Comparison of ENCODE assay signal across 8 cellular contexts in genomic region chr17:17972952-17973254, GRCh38. TPM values are rescaled to one million over a fixed set of nuclear protein-coding genes. Genes with fewer than 3 reads are reported as not detected.
DNase-seq lines count a peak whose midpoint lies in the region; ATAC-seq and TF ChIP-seq lines count a peak whose summit lies in the region.

No MANE protein-coding gene starts in this region.

- intact Hi-C loops in CD4-positive, alpha-beta memory T cell (cut with micrococcal nuclease) = loop anchor here (1.0 kb wide), 8 partner anchors 15 to 382 kb away; partner anchors contain the start of genes ALKBH5, ATPAF2, DRG2 and GID4

- no peaks in the 10 kb centered on the region for H3K79me2 ChIP-seq in OCI-LY1 (ENCODE audit: insufficient read depth, low read length)
- H3K79me2 ChIP-seq in osteoblast (ENCODE audit: insufficient read depth, low read length) = peaks cover 42% of the 10 kb centered on the region

- 8 to 9% methylated on average over 13 of the region's 13 CpGs for WGBS in endodermal cell (ENCODE audit: insufficient coverage in 1 of 2, insufficient read length in 1 of 2), 2 experiments

- TF ChIP-seq CTCF in OCI-LY1 (IDR thresholded peaks at IDR 0.05; ENCODE audit: low read length) (no peak), endodermal cell (conservative IDR thresholded peaks at IDR 0.05) (no peak), osteoblast (IDR thresholded peaks at IDR 0.05; ENCODE audit: extremely low read depth, low read depth, low read length) (no peak)

- H3K4me1 ChIP-seq in CD4-positive, alpha-beta memory T cell (ENCODE audit: insufficient read depth, low read length) = peaks cover 25% of the 10 kb centered on the region
- peaks cover 16% of the 10 kb centered on the region for H3K4me1 ChIP-seq in OCI-LY1 (ENCODE audit: insufficient read depth, low read length, severe bottlenecking)
- H3K4me1 ChIP-seq in endodermal cell (ENCODE audit: control insufficient read depth, insufficient read depth, low read length) = no peaks in the 10 kb centered on the region
- peaks cover 17% of the 10 kb centered on the region for H3K4me1 ChIP-seq in osteoblast (ENCODE audit: insufficient read depth, low read length)

- no peaks in the 10 kb centered on the region for H3K9me2 ChIP-seq in OCI-LY1 (ENCODE audit: low read depth, low read length)

- H3K27ac Mint-ChIP-seq in CD4-positive, alpha-beta memory T cell = peak overlapping the region; percentile 87 to 98 (median 95)
- peak overlapping the region; percentile 87 for H3K27ac Mint-ChIP-seq in endodermal cell

- H3K4me2 ChIP-seq in OCI-LY1 (ENCODE audit: low read length) (peak overlapping the region; percentile 69), osteoblast (ENCODE audit: insufficient read depth, low read length) (peak overlapping the region; percentile 90)

- no peak for DNase-seq in CD4-positive, alpha-beta memory T cell
- DNase-seq in endodermal cell (no peak), osteoblast (ENCODE audit: insufficient read length, low spot score, missing footprints) (no peak), COLO829 (ENCODE audit: low spot score) (no peak)
- no peak for DNase-seq in stimulated activated CD4-positive, alpha-beta T cell treated with anti-CD3 and anti-CD28 coated beads, Interleukin-4, amount 100 ng/mL, for 1 hour

- H3K36me3 Mint-ChIP-seq in CD4-positive, alpha-beta memory T cell = peaks cover 0 to 4% of the 10 kb centered on the region in 2 donors
- H3K36me3 Mint-ChIP-seq in endodermal cell (ENCODE audit: low read depth) = no peaks in the 10 kb centered on the region

- no peaks in the 10 kb centered on the region for H3K9me3 ChIP-seq in CD4-positive, alpha-beta memory T cell (ENCODE audit: control insufficient read depth in 1 of 2, low read length in 2 of 2)
- H3K9me3 ChIP-seq in OCI-LY1 (ENCODE audit: low read length) (no peaks in the 10 kb centered on the region), endodermal cell (ENCODE audit: control insufficient read depth, low read length) (no peaks in the 10 kb centered on the region), osteoblast (ENCODE audit: low read depth, low read length) (no peaks in the 10 kb centered on the region)

- H3K27me3 ChIP-seq in CD4-positive, alpha-beta memory T cell (ENCODE audit: insufficient read depth, low read length) = no peaks in the 10 kb centered on the region
- no peaks in the 10 kb centered on the region for H3K27me3 ChIP-seq in OCI-LY1 (ENCODE audit: insufficient read depth, low read length)
- H3K27me3 ChIP-seq in endodermal cell (ENCODE audit: control insufficient read depth, insufficient read depth, low read length, poor library complexity, severe bottlenecking) = no peaks in the 10 kb centered on the region
- no peaks in the 10 kb centered on the region for H3K27me3 ChIP-seq in osteoblast (ENCODE audit: insufficient read depth, low read length)

- H4K20me1 ChIP-seq in OCI-LY1 (ENCODE audit: insufficient read depth, low read length) (no peaks in the 10 kb centered on the region), osteoblast (ENCODE audit: insufficient read depth, low read length) (peaks cover 25% of the 10 kb centered on the region)

- H2AFZ ChIP-seq in OCI-LY1 (ENCODE audit: low read length) (no peak overlapping the region), osteoblast (ENCODE audit: low read length) (peak overlapping the region; percentile 91)

- H3K4me3 Mint-ChIP-seq in CD4-positive, alpha-beta memory T cell = peak overlapping the region; percentile 92 to 98 (median 96)
- peak overlapping the region; percentile 80 for H3K4me3 Mint-ChIP-seq in endodermal cell

- H3K4me3 ChIP-seq in CD4-positive, alpha-beta memory T cell (ENCODE audit: low read length in 2 of 2) = peak overlapping the region; percentile 44 to 49
- H3K4me3 ChIP-seq in OCI-LY1 (ENCODE audit: low read depth, low read length, poor library complexity, severe bottlenecking) (peak overlapping the region; percentile 53), endodermal cell (ENCODE audit: low read length) (peak overlapping the region; percentile 91), osteoblast (ENCODE audit: insufficient read depth, low read length) (peak overlapping the region; percentile 79)

- H3K9me3 Mint-ChIP-seq in CD4-positive, alpha-beta memory T cell = no peaks in the 10 kb centered on the region
- H3K9me3 Mint-ChIP-seq in endodermal cell = no peaks in the 10 kb centered on the region

- no peaks in the 10 kb centered on the region for H3K27me3 Mint-ChIP-seq in CD4-positive, alpha-beta memory T cell
- H3K27me3 Mint-ChIP-seq in endodermal cell (ENCODE audit: insufficient read depth) = no peaks in the 10 kb centered on the region

- H3K9ac ChIP-seq in OCI-LY1 (ENCODE audit: low read length) = no peak overlapping the region
- peak overlapping the region; percentile 78 for H3K9ac ChIP-seq in endodermal cell (ENCODE audit: extremely low read depth, low read length, poor library complexity, severe bottlenecking)

- H3K27ac ChIP-seq in CD4-positive, alpha-beta memory T cell (ENCODE audit: low read depth, low read length) = peak overlapping the region; percentile 52
- H3K27ac ChIP-seq in OCI-LY1 (ENCODE audit: low read depth, low read length, poor library complexity, severe bottlenecking) = no peak overlapping the region
- peak overlapping the region; percentile 68 for H3K27ac ChIP-seq in endodermal cell (ENCODE audit: low read depth, low read length)
- peak overlapping the region; percentile 78 for H3K27ac ChIP-seq in osteoblast (ENCODE audit: low read depth, low read length)

- no peaks in the 10 kb centered on the region for H3F3A ChIP-seq in OCI-LY1 (ENCODE audit: insufficient read depth, low read length)

- POLR2A ChIA-PET in CD4-positive, alpha-beta memory T cell (lab: Charles Lee; ENCODE audit: partially characterized antibody) = interaction anchor here (0.7 to 7.0 kb wide), 12 partner anchors 15 to 278 kb away, joined by 3 to 122 read pairs (median 5); partner anchors contain the start of gene ALKBH5

- no peaks in the 10 kb centered on the region for H3K36me3 ChIP-seq in CD4-positive, alpha-beta memory T cell (ENCODE audit: insufficient read depth, low read length)
- H3K36me3 ChIP-seq in OCI-LY1 (ENCODE audit: insufficient read depth, low read length) = no peaks in the 10 kb centered on the region
- H3K36me3 ChIP-seq in endodermal cell (ENCODE audit: control insufficient read depth, insufficient read depth, low read length) = no peaks in the 10 kb centered on the region
- no peaks in the 10 kb centered on the region for H3K36me3 ChIP-seq in osteoblast (ENCODE audit: insufficient read depth, low read length)

- CTCF ChIA-PET in CD4-positive, alpha-beta memory T cell (lab: Charles Lee; ENCODE audit: partially characterized antibody) = interaction anchor here (0.8 to 1.6 kb wide), 8 partner anchors 13 to 82 kb away, joined by 3 to 6 read pairs (median 5); no protein-coding TSS in a partner anchor

- H3K4me1 Mint-ChIP-seq in CD4-positive, alpha-beta memory T cell = peaks cover 21 to 46% (median 33%) of the 10 kb centered on the region in 4 donors
- H3K4me1 Mint-ChIP-seq in endodermal cell = peaks cover 12% of the 10 kb centered on the region

- ATAC-seq in GM19035 (IDR thresholded peaks at IDR 0.05; ENCODE audit: unreplicated experiment) (no peak), GM19395 (IDR thresholded peaks at IDR 0.05; ENCODE audit: unreplicated experiment) (no peak)

RNA-seq across cellular contexts. Expression of gene DRC3, which starts 0.2 kb away (rescaled TPM):
- total RNA-seq in CD4-positive, alpha-beta memory T cell = under 1 TPM; 0.64 to 0.67 TPM
- under 1 TPM in 1 of 2 donors, not detected in 1; 0.24 TPM for polyA plus RNA-seq in CD4-positive, alpha-beta memory T cell
- 1 to 10 TPM; 2.0 to 2.6 TPM for total RNA-seq in endodermal cell
- polyA plus RNA-seq in endodermal cell (2013, experiment 1 of 2) = 2.2 TPM
- 2.2 TPM for polyA plus RNA-seq in endodermal cell (2013, experiment 2 of 2)
- 1.8 and 2.9 TPM in 2 replicates for total RNA-seq in osteoblast

RNA-seq across cellular contexts. Expression of gene TOM1L2, which starts 0.7 kb away (rescaled TPM):
- 10 to 100 TPM; 59.4 to 63.1 TPM for total RNA-seq in CD4-positive, alpha-beta memory T cell
- polyA plus RNA-seq in CD4-positive, alpha-beta memory T cell = 10 to 100 TPM in 1 of 2 donors, 1 to 10 TPM in 1; 1.6 to 12.0 TPM
- total RNA-seq in endodermal cell (10 to 100 TPM; 10.2 to 11.5 TPM), osteoblast (32.1 and 38.7 TPM in 2 replicates)
- 16.1 TPM for polyA plus RNA-seq in endodermal cell (2013, experiment 1 of 2)
- 14.8 TPM for polyA plus RNA-seq in endodermal cell (2013, experiment 2 of 2)
